9 cellular contexts compared by ENCODE assay signal in the genomic region with DNA sequence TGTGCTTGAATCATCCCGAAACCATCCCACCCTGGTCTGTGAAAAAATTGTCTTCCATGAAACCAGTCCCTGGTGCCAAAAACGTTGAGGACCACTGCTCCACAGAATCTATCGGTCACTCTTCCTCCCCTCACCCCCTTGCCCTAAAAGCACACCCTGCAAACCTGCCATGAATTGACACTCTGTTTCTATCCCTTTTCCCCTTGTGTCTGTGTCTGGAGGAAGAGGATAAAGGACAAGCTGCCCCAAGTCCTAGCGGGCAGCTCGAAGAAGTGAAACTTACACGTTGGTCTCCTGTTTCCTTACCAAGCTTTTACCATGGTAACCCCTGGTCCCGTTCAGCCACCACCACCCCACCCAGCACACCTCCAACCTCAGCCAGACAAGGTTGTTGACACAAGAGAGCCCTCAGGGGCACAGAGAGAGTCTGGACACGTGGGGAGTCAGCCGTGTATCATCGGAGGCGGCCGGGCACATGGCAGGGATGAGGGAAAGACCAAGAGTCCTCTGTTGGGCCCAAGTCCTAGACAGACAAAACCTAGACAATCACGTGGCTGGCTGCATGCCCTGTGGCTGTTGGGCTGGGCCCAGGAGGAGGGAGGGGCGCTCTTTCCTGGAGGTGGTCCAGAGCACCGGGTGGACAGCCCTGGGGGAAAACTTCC. TPM values are rescaled to one million over a fixed set of nuclear protein-coding genes. Genes with fewer than 3 reads are reported as not detected.
DNase-seq lines count a peak whose midpoint lies in the region; ATAC-seq and TF ChIP-seq lines count a peak whose summit lies in the region.
"Had no signal": no experiment of that assay in that cellular context is flagged by ENCODE, and none has a peak within 500 bp of the region (broad histone marks: within the 10 kb centered on the region; RNA-seq: fewer than 3 reads in every experiment).

No MANE protein-coding gene starts in this region.

- H3K4me3 ChIP-seq in heart left ventricle (peak overlapping the region in 9 of 12 donors; percentile 19 to 58 (median 47)), skeletal muscle cell (ENCODE audit: low read depth, low read length) (peak overlapping the region; percentile 81)

- peak; percentile 45 for ATAC-seq in GM18517 (IDR thresholded peaks at IDR 0.05; ENCODE audit: unreplicated experiment)
- ATAC-seq in HG03135 (IDR thresholded peaks at IDR 0.05; ENCODE audit: unreplicated experiment): peak; percentile 55
- peak; percentile 24 to 61 (median 54) for ATAC-seq in heart left ventricle

- 26 to 38% (median 33%) methylated on average over 15 of the region's 15 CpGs for WGBS in heart left ventricle, 4 donors

- TF ChIP-seq POLR2A in heart left ventricle (IDR thresholded peaks at IDR 0.05): no peak

- intact Hi-C loops in heart left ventricle (cut with DNase I): no loop called here

- H3K9me3 ChIP-seq in heart left ventricle: no peaks in the 10 kb centered on the region

- H3K27me3 ChIP-seq in heart left ventricle: no peaks in the 10 kb centered on the region

- H3K36me3 ChIP-seq in heart left ventricle: peaks cover 0 to 9% (median 0%) of the 10 kb centered on the region in 9 donors

- no peak for TF ChIP-seq CTCF in heart left ventricle (IDR thresholded peaks at IDR 0.05)

- DNase-seq in T1000 (lab: John Stamatoyannopoulos, UW) (peak; percentile 73), heart left ventricle (peak; percentile 77 to 88 (median 82)), skeletal muscle cell (ENCODE audit: low read depth) (peak; percentile 63), OCI-M1 (lab: John Stamatoyannopoulos, UW) (no peak), D341Med (ENCODE audit: low spot score) (no peak), putamen (ENCODE audit: low spot score) (no peak)

- peaks cover 3 to 68% (median 48%) of the 10 kb centered on the region in 12 donors for H3K4me1 ChIP-seq in heart left ventricle

- H3K27ac ChIP-seq in heart left ventricle: peak overlapping the region; percentile 51 to 86 (median 75)

RNA-seq across cellular contexts. Expression of gene SERPINE1, which starts 0.8 kb away (rescaled TPM):
- 100 to 1,000 TPM in 1 of 9 donors, 10 to 100 TPM in 4, 1 to 10 TPM in 4; 1.3 to 153 (median 13.9) TPM for total RNA-seq in heart left ventricle
- 100 to 1,000 TPM in 1 of 2 donors, 1 to 10 TPM in 1; 3.4 to 595 TPM for polyA plus RNA-seq in heart left ventricle

RNA-seq across cellular contexts. Expression of gene AP1S1, which starts 28.2 kb away (rescaled TPM):
- 10 to 100 TPM in 8 of 9 donors, 1 to 10 TPM in 1; 9.9 to 24.5 (median 12.8) TPM for total RNA-seq in heart left ventricle
- 10 to 100 TPM; 15.9 to 41.8 TPM for polyA plus RNA-seq in heart left ventricle

RNA-seq across cellular contexts. Expression of gene VGF, which starts 39.2 kb away (rescaled TPM):
- under 1 TPM in 2 of 9 donors, not detected in 7; 0.09 to 0.19 TPM for total RNA-seq in heart left ventricle
- under 1 TPM in 1 of 2 donors, not detected in 1; 0.14 TPM for polyA plus RNA-seq in heart left ventricle
- total RNA-seq: mononuclear cell had no signal

RNA-seq across cellular contexts. Expression of gene TRIM56, which starts 40.8 kb away (rescaled TPM):
- total RNA-seq in heart left ventricle: 10 to 100 TPM in 8 of 9 donors, 1 to 10 TPM in 1; 7.9 to 37.4 (median 14.7) TPM
- polyA plus RNA-seq in heart left ventricle: 10 to 100 TPM; 10.7 to 12.7 TPM

RNA-seq across cellular contexts. Expression of gene NAT16, which starts 54.0 kb away (rescaled TPM):
- total RNA-seq in heart left ventricle: under 1 TPM in 1 of 9 donors, not detected in 8; 0.23 TPM
- not detected for polyA plus RNA-seq in heart left ventricle
- total RNA-seq: mononuclear cell had no signal

Comparison
In these comparisons a context has a peak if more than half of its experiments do, and no peak if none do; other contexts are left out.
1. DNase-seq: peak in T1000 (single experiment), heart left ventricle (5 of 5) and skeletal muscle cell (single experiment); none in OCI-M1 (single experiment), D341Med (single experiment) and putamen (single experiment).
2. Peak in every context shown above with its lines, with median percentiles within 50 percentile points of each other: ATAC-seq.